Comparison of ENCODE assay signal across 7 cellular contexts in the genomic region with DNA sequence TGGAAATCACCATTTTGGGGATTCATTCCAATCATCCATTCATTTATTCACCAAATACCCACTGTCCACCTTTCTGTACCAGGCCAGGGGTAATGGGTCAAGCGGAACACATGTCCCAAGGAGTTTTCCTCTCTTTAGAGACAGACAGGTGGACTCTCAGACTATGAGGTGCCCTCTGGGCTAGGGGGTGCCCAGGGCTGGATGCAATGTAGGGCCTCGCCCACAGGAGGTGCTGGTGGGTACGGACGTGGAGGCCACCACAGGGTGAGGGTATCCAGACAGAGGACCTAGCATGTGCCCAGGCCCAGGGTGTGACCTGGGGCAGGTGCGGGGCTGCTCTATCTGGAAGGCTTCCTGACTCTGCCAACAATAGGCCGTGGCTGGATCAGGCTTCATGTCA. TPM values are rescaled to one million over a fixed set of nuclear protein-coding genes. Genes with fewer than 3 reads are reported as not detected.
"Had no signal": no experiment of that assay in that cellular context is flagged by ENCODE, and none has a peak within 500 bp of the region (broad histone marks: within the 10 kb centered on the region; RNA-seq: fewer than 3 reads in every experiment).

No MANE protein-coding gene starts in this region.

RNA-seq across cellular contexts. Expression of a gene that starts 21.8 kb away (rescaled TPM):
- total RNA-seq: hepatocyte, myocyte had no signal

RNA-seq across cellular contexts. Expression of a gene that starts 26.3 kb away (rescaled TPM):
- total RNA-seq: activated CD8-positive, alpha-beta memory T cell treated with anti-CD3 and anti-CD28 coated beads, Interleukin-2, amount 10 ng/mL, durations not matched to agents 7 days and 5 days; ascending aorta; glomerular endothelial cell; hepatocyte; lung microvascular endothelial cell; myocyte; pancreas had no signal
- polyA plus RNA-seq: hepatocyte, pancreas had no signal
